ENCODE assay signal across 19 cellular contexts in genomic region chr10:51707392-51707791, GRCh38. TPM values are rescaled to one million over a fixed set of nuclear protein-coding genes. Genes with fewer than 3 reads are reported as not detected.
DNase-seq lines count a peak whose midpoint lies in the region; ATAC-seq, FAIRE-seq and TF ChIP-seq lines count a peak whose summit lies in the region.
"Had no signal": no experiment of that assay in that cellular context is flagged by ENCODE, and none has a peak within 500 bp of the region (broad histone marks: within the 10 kb centered on the region; RNA-seq: fewer than 3 reads in every experiment).

No MANE protein-coding gene starts in this region.

- H3K36me3 Mint-ChIP-seq in natural killer cell: no peaks in the 10 kb centered on the region

- no peaks in the 10 kb centered on the region for H3F3A ChIP-seq in Loucy (ENCODE audit: low read depth)

- peak overlapping the region; percentile 64 for H2AFZ ChIP-seq in Loucy (ENCODE audit: low read length)
- H2AFZ ChIP-seq: PC-9 had no signal

- peaks cover 6 to 19% of the 10 kb centered on the region in 2 donors for H3K4me1 Mint-ChIP-seq in natural killer cell

- H3K27ac Mint-ChIP-seq in natural killer cell: peak overlapping the region in 1 of 2 donors; percentile 56

- no peaks in the 10 kb centered on the region for H3K9me3 Mint-ChIP-seq in natural killer cell

- intact Hi-C loops in natural killer cell (cut with micrococcal nuclease): no loop called here

- no peaks in the 10 kb centered on the region for H3K79me2 ChIP-seq in Loucy (ENCODE audit: insufficient read depth, low read length)

- H3K27me3 ChIP-seq in BLaER1 (no peaks in the 10 kb centered on the region), Loucy (ENCODE audit: insufficient read depth, low read length, poor library complexity, severe bottlenecking) (no peaks in the 10 kb centered on the region), foreskin keratinocyte (no peaks in the 10 kb centered on the region)
- H3K27me3 ChIP-seq: right lobe of liver had no signal

- no peaks in the 10 kb centered on the region for H3K9me2 ChIP-seq in Loucy (replicated peaks; ENCODE audit: low read depth, low read length)

- H3K9me3 ChIP-seq in BLaER1 (no peaks in the 10 kb centered on the region), Loucy (ENCODE audit: insufficient read depth, low read depth, low read length) (no peaks in the 10 kb centered on the region)
- H3K9me3 ChIP-seq: right lobe of liver had no signal

- peak overlapping the region; percentile 47 for H3K4me3 Mint-ChIP-seq in natural killer cell

- peaks cover 9% of the 10 kb centered on the region for H3K4me1 ChIP-seq in BLaER1
- peaks cover 32% of the 10 kb centered on the region for H3K4me1 ChIP-seq in Loucy (ENCODE audit: insufficient read depth, low read length, poor library complexity, severe bottlenecking)
- H3K4me1 ChIP-seq in foreskin keratinocyte: no peaks in the 10 kb centered on the region
- H3K4me1 ChIP-seq: right lobe of liver had no signal

- ATAC-seq in natural killer cell (peak in 2 of 3 donors; percentile 34 to 67), foreskin keratinocyte (no peak)
- ATAC-seq: right lobe of liver had no signal

- TF ChIP-seq CTCF in Loucy (conservative IDR thresholded peaks at IDR 0.05; ENCODE audit: low read length): no peak
- TF ChIP-seq CTCF in natural killer cell (IDR thresholded peaks at IDR 0.05): no peak
- no peak for TF ChIP-seq CTCF in foreskin keratinocyte (conservative IDR thresholded peaks at IDR 0.05)

- FAIRE-seq in GM19239 (lab: Jason Lieb, UNC): no peak
- FAIRE-seq: astrocyte, colon, endothelial cell of umbilical vein, H54 had no signal

- H3K4me2 ChIP-seq in BLaER1: 0 out of 2 replicates have a peak overlapping the region, but pooled peaks have one; percentile 1
- H3K4me2 ChIP-seq in Loucy (ENCODE audit: low read depth, low read length, poor library complexity, severe bottlenecking): peak overlapping the region; percentile 61
- H3K4me2 ChIP-seq: PC-9 had no signal

- H3K36me3 ChIP-seq in BLaER1 (no peaks in the 10 kb centered on the region), Loucy (ENCODE audit: insufficient read depth, low read length) (no peaks in the 10 kb centered on the region)
- H3K36me3 ChIP-seq: right lobe of liver had no signal

- H3K27ac ChIP-seq in BLaER1: no peak overlapping the region
- no peak overlapping the region for H3K27ac ChIP-seq in foreskin keratinocyte
- H3K27ac ChIP-seq: PC-9, right lobe of liver had no signal

- no peak overlapping the region for H3K9ac ChIP-seq in BLaER1
- no peak overlapping the region for H3K9ac ChIP-seq in Loucy (ENCODE audit: low read depth, low read length, poor library complexity, severe bottlenecking)

- peaks cover 0 to 7% of the 10 kb centered on the region in 2 donors for H3K27me3 Mint-ChIP-seq in natural killer cell (ENCODE audit: low read depth in 2 of 2)

- DNase-seq in astrocyte of the hippocampus (ENCODE audit: low read depth, low spot score) (peak; percentile 10), natural killer cell (no peak), NCI-H1105 (lab: John Stamatoyannopoulos, UW) (no peak), GM19239 (ENCODE audit: insufficient read length, low spot score) (no peak), foreskin keratinocyte (no peak), AML-193 (lab: John Stamatoyannopoulos, UW) (no peak)
- DNase-seq: COR-L47, foreskin melanocyte, NCI-H1436 treated with DMSO at 0.1 percent for 48 hours, NCI-H2171 treated with DMSO at 0.1 percent for 48 hours, NCI-H82, PC-9, right lobe of liver had no signal

- no peak overlapping the region for H3K4me3 ChIP-seq in BLaER1
- H3K4me3 ChIP-seq in Loucy (ENCODE audit: low read length, poor library complexity, severe bottlenecking): peak overlapping the region; percentile 33
- H3K4me3 ChIP-seq: PC-9, right lobe of liver had no signal

- H4K20me1 ChIP-seq in BLaER1 (no peaks in the 10 kb centered on the region), Loucy (ENCODE audit: insufficient read depth, low read length, poor library complexity, severe bottlenecking) (no peaks in the 10 kb centered on the region)

RNA-seq across cellular contexts. Expression of gene CSTF2T, which starts 8.0 kb away (rescaled TPM):
- total RNA-seq in natural killer cell (10 to 100 TPM; 29.8 to 34.8 (median 32.8) TPM), foreskin keratinocyte (16.7 and 17.4 TPM in 2 replicates)
- polyA plus RNA-seq in foreskin keratinocyte: 9.5 and 10.0 TPM in 2 replicates
